ENCODE assay signal across 1 cellular context in the genomic region with DNA sequence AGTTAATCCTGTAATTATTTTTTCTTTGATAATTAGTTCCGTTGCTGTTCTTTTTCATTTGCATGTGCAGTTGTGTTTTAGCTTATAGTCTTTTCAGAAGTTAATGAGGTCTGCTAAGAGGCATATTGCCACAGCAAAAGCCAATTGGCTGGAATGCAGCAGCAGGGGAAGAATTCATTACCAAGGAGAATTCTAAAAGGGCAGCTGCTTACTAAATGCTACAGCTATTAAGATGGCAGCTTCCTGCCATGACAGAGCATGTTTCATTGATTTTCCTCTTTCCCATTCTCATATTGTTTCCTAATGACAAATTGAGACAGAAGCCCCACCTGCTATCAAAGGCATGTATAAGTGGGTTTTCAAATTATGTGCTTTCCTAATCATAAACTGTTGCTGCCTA.
TF ChIP-seq lines count a peak whose summit lies in the region.

No MANE protein-coding gene starts in this region.

TF ChIP-seq in neural cell, 6 proteins besides CTCF, POLR2A, EP300 and RAD21 (continued from another document):
- TF ChIP-seq, protein P1, sequence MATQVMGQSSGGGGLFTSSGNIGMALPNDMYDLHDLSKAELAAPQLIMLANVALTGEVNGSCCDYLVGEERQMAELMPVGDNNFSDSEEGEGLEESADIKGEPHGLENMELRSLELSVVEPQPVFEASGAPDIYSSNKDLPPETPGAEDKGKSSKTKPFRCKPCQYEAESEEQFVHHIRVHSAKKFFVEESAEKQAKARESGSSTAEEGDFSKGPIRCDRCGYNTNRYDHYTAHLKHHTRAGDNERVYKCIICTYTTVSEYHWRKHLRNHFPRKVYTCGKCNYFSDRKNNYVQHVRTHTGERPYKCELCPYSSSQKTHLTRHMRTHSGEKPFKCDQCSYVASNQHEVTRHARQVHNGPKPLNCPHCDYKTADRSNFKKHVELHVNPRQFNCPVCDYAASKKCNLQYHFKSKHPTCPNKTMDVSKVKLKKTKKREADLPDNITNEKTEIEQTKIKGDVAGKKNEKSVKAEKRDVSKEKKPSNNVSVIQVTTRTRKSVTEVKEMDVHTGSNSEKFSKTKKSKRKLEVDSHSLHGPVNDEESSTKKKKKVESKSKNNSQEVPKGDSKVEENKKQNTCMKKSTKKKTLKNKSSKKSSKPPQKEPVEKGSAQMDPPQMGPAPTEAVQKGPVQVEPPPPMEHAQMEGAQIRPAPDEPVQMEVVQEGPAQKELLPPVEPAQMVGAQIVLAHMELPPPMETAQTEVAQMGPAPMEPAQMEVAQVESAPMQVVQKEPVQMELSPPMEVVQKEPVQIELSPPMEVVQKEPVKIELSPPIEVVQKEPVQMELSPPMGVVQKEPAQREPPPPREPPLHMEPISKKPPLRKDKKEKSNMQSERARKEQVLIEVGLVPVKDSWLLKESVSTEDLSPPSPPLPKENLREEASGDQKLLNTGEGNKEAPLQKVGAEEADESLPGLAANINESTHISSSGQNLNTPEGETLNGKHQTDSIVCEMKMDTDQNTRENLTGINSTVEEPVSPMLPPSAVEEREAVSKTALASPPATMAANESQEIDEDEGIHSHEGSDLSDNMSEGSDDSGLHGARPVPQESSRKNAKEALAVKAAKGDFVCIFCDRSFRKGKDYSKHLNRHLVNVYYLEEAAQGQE (IDR thresholded peaks at IDR 0.05; ENCODE audit: borderline replicate concordance) = no peak
- TF ChIP-seq EZH2 (IDR thresholded peaks at IDR 0.05; ENCODE audit: borderline replicate concordance, insufficient read depth, low read length, poor library complexity, severe bottlenecking) (no peak), MXI1 (conservative IDR thresholded peaks at IDR 0.05; ENCODE audit: poor library complexity, severe bottlenecking) (no peak)
